Comparison of ENCODE assay signal across 12 cellular contexts in genomic region chr3:72157782-72158638, GRCh38.
A peak's percentile ranks its signal among the peaks of the same experiment; 100 is the strongest.
DNase-seq lines count a peak whose midpoint lies in the region; ATAC-seq lines count a peak whose summit lies in the region.
"Had no signal": no experiment of that assay in that cellular context is flagged by ENCODE, and none has a peak within 500 bp of the region (broad histone marks: within the 10 kb centered on the region; RNA-seq: fewer than 3 reads in every experiment).

No MANE protein-coding gene starts in this region.

- no peak overlapping the region for H3K27ac Mint-ChIP-seq in activated T-helper 1 cell treated with anti-CD3 and anti-CD28 coated beads, Interleukin-12 subunit alpha, Interleukin-12 subunit beta, Interleukin-2, Interleukin-4 antibody, amounts not matched to agents 30 ng/mL and 10 ng/mL and 1 ng/mL, durations not matched to agents 14 hours and 24 hours and 36 hours

- no peak overlapping the region for H3K4me3 Mint-ChIP-seq in activated T-helper 1 cell treated with anti-CD3 and anti-CD28 coated beads, Interleukin-12 subunit alpha, Interleukin-12 subunit beta, Interleukin-2, Interleukin-4 antibody, amounts not matched to agents 30 ng/mL and 10 ng/mL and 1 ng/mL, durations not matched to agents 14 hours and 24 hours and 36 hours

- no peaks in the 10 kb centered on the region for H3K27me3 ChIP-seq in BLaER1
- H3K27me3 ChIP-seq: breast epithelium, SJCRH30 had no signal

- H3K4me2 ChIP-seq in BLaER1, result peak overlapping the region; percentile 30; the same call in 1 of the 2 replicates

- no peaks in the 10 kb centered on the region for H4K20me1 ChIP-seq in BLaER1

- in situ Hi-C loops in ACHN (cut with HindIII; ENCODE audit: low pct_ligation_motif_present, low pct_unique_long_range_greater_than_20kb, low sequenced_read_pairs), result no loop called here

- H3K9me3 ChIP-seq in BLaER1, result peaks cover 4% of the 10 kb centered on the region; the same call in 1 of the 2 replicates
- H3K9me3 ChIP-seq: breast epithelium, SJCRH30 had no signal

- intact Hi-C loops in activated T-helper 1 cell treated with anti-CD3 and anti-CD28 coated beads, Interleukin-12 subunit alpha, Interleukin-12 subunit beta, Interleukin-2, Interleukin-4 antibody, amounts not matched to agents 30 ng/mL and 10 ng/mL and 1 ng/mL, durations not matched to agents 14 hours and 24 hours and 36 hours (cut with micrococcal nuclease), result no loop called here

- DNase-seq in SHP77 (lab: John Stamatoyannopoulos, UW), result peak; percentile 72 to 77
- DNase-seq in ACHN, result no peak
- DNase-seq in activated T-helper 1 cell treated with anti-CD3 and anti-CD28 coated beads, Interleukin-12 subunit alpha, Interleukin-12 subunit beta, Interleukin-2, Interleukin-4 antibody, amounts not matched to agents 30 ng/mL and 10 ng/mL and 1 ng/mL, durations not matched to agents 14 hours and 24 hours and 36 hours (ENCODE audit: low spot score), result no peak
- DNase-seq in activated CD4-positive, alpha-beta T cell treated with anti-CD3 and anti-CD28 coated beads, Interleukin-2, amount 50 U/mL, for 4 hours, result no peak
- no peak for DNase-seq in NCI-H2196 treated with DMSO at 0.1 percent for 48 hours (lab: John Stamatoyannopoulos, UW; ENCODE audit: unreplicated experiment)
- DNase-seq: occipital lobe, SJCRH30 had no signal

- no peaks in the 10 kb centered on the region for H3K36me3 ChIP-seq in BLaER1
- H3K36me3 ChIP-seq: breast epithelium, SJCRH30 had no signal

- H3K4me1 Mint-ChIP-seq in activated T-helper 1 cell treated with anti-CD3 and anti-CD28 coated beads, Interleukin-12 subunit alpha, Interleukin-12 subunit beta, Interleukin-2, Interleukin-4 antibody, amounts not matched to agents 30 ng/mL and 10 ng/mL and 1 ng/mL, durations not matched to agents 14 hours and 24 hours and 36 hours (ENCODE audit: low read depth), result no peaks in the 10 kb centered on the region

- no peaks in the 10 kb centered on the region for H3K9me3 Mint-ChIP-seq in activated T-helper 1 cell treated with anti-CD3 and anti-CD28 coated beads, Interleukin-12 subunit alpha, Interleukin-12 subunit beta, Interleukin-2, Interleukin-4 antibody, amounts not matched to agents 30 ng/mL and 10 ng/mL and 1 ng/mL, durations not matched to agents 14 hours and 24 hours and 36 hours

- H3K27ac ChIP-seq in BLaER1, result no peak overlapping the region
- H3K27ac ChIP-seq: breast epithelium, SJCRH30 had no signal

- peaks cover 25% of the 10 kb centered on the region for H3K4me1 ChIP-seq in BLaER1
- H3K4me1 ChIP-seq: SJCRH30 had no signal

- ATAC-seq in GM18907 (IDR thresholded peaks at IDR 0.05; ENCODE audit: unreplicated experiment) (peak; percentile 83), HG02938 (IDR thresholded peaks at IDR 0.05; ENCODE audit: unreplicated experiment) (peak; percentile 68)

- no peak overlapping the region for H3K4me3 ChIP-seq in BLaER1
- H3K4me3 ChIP-seq: breast epithelium, lung, SJCRH30 had no signal

- H3K36me3 Mint-ChIP-seq in activated T-helper 1 cell treated with anti-CD3 and anti-CD28 coated beads, Interleukin-12 subunit alpha, Interleukin-12 subunit beta, Interleukin-2, Interleukin-4 antibody, amounts not matched to agents 30 ng/mL and 10 ng/mL and 1 ng/mL, durations not matched to agents 14 hours and 24 hours and 36 hours (ENCODE audit: low read depth), result no peaks in the 10 kb centered on the region

- H3K27me3 Mint-ChIP-seq in activated T-helper 1 cell treated with anti-CD3 and anti-CD28 coated beads, Interleukin-12 subunit alpha, Interleukin-12 subunit beta, Interleukin-2, Interleukin-4 antibody, amounts not matched to agents 30 ng/mL and 10 ng/mL and 1 ng/mL, durations not matched to agents 14 hours and 24 hours and 36 hours (ENCODE audit: insufficient read depth), result peaks cover 3% of the 10 kb centered on the region

- no peak overlapping the region for H3K9ac ChIP-seq in BLaER1

Comparison
In these comparisons a context has a peak if more than half of its experiments do, and no peak if none do; other contexts are left out.
1. DNase-seq: peak in SHP77 (2 of 2); none in ACHN (single experiment), activated T-helper 1 cell treated with anti-CD3 and anti-CD28 coated beads, Interleukin-12 subunit alpha, Interleukin-12 subunit beta, Interleukin-2, Interleukin-4 antibody, amounts not matched to agents 30 ng/mL and 10 ng/mL and 1 ng/mL, durations not matched to agents 14 hours and 24 hours and 36 hours (single experiment), activated CD4-positive, alpha-beta T cell treated with anti-CD3 and anti-CD28 coated beads, Interleukin-2, amount 50 U/mL, for 4 hours (0 of 2) and NCI-H2196 treated with DMSO at 0.1 percent for 48 hours (single experiment).